30 cellular contexts compared by ENCODE assay signal in genomic region chr2:145677371-145677770, GRCh38.
"Had no signal": no experiment of that assay in that cellular context is flagged by ENCODE, and none has a peak within 500 bp of the region (broad histone marks: within the 10 kb centered on the region; RNA-seq: fewer than 3 reads in every experiment).

No MANE protein-coding gene starts in this region.

- H3K4me1 Mint-ChIP-seq: activated CD4-positive, alpha-beta T cell treated with anti-CD3 and anti-CD28 coated beads, Interleukin-2, amount 10 ng/mL, durations not matched to agents 24 days and 14 days; activated naive CD8-positive, alpha-beta T cell treated with anti-CD3 and anti-CD28 coated beads for 36 hours; activated T-helper 17 cell treated with anti-CD3 and anti-CD28 coated beads, Interleukin-2, amount 50 U/mL, for 72 hours had no signal

- H3K27ac Mint-ChIP-seq: activated CD4-positive, alpha-beta T cell treated with anti-CD3 and anti-CD28 coated beads, Interleukin-2, amount 10 ng/mL, durations not matched to agents 24 days and 14 days; activated CD8-positive, alpha-beta T cell treated with anti-CD3 and anti-CD28 coated beads for 36 hours; activated naive CD8-positive, alpha-beta T cell treated with anti-CD3 and anti-CD28 coated beads for 36 hours; activated T-cell treated with anti-CD3 and anti-CD28 coated beads, Interleukin-2, amount 50 U/mL, for 72 hours; activated T-helper 17 cell treated with anti-CD3 and anti-CD28 coated beads, Interleukin-2, amount 50 U/mL, for 72 hours had no signal

- ATAC-seq: activated CD8-positive, alpha-beta T cell treated with anti-CD3 and anti-CD28 coated beads for 36 hours; activated T-cell treated with anti-CD3 and anti-CD28 coated beads, Interleukin-2, amount 50 U/mL, for 72 hours; activated T-helper 17 cell treated with anti-CD3 and anti-CD28 coated beads, Interleukin-2, amount 50 U/mL, for 72 hours; PC-3 had no signal

- H3K36me3 ChIP-seq: brain microvascular endothelial cell, MG63 had no signal

- H3K27me3 Mint-ChIP-seq: activated CD4-positive, alpha-beta T cell treated with anti-CD3 and anti-CD28 coated beads, Interleukin-2, amount 10 ng/mL, durations not matched to agents 24 days and 14 days; activated CD8-positive, alpha-beta T cell treated with anti-CD3 and anti-CD28 coated beads for 36 hours; activated naive CD8-positive, alpha-beta T cell treated with anti-CD3 and anti-CD28 coated beads for 36 hours; activated T-helper 17 cell treated with anti-CD3 and anti-CD28 coated beads, Interleukin-2, amount 50 U/mL, for 72 hours had no signal

- H3K4me3 ChIP-seq: MG63, SK-N-MC had no signal

- H3K27ac ChIP-seq: brain microvascular endothelial cell, SK-N-MC had no signal

- H3K4me3 Mint-ChIP-seq: activated CD4-positive, alpha-beta T cell treated with anti-CD3 and anti-CD28 coated beads, Interleukin-2, amount 10 ng/mL, durations not matched to agents 24 days and 14 days; activated CD8-positive, alpha-beta T cell treated with anti-CD3 and anti-CD28 coated beads for 36 hours; activated naive CD8-positive, alpha-beta T cell treated with anti-CD3 and anti-CD28 coated beads for 36 hours; activated T-cell treated with anti-CD3 and anti-CD28 coated beads, Interleukin-2, amount 50 U/mL, for 72 hours; activated T-helper 17 cell treated with anti-CD3 and anti-CD28 coated beads, Interleukin-2, amount 50 U/mL, for 72 hours had no signal

- H3K36me3 Mint-ChIP-seq: activated naive CD8-positive, alpha-beta T cell treated with anti-CD3 and anti-CD28 coated beads for 36 hours had no signal

- H3K9me3 ChIP-seq: MG63 had no signal

- H3K27me3 ChIP-seq: brain microvascular endothelial cell, MG63 had no signal

- H3K9me3 Mint-ChIP-seq: activated CD4-positive, alpha-beta T cell treated with anti-CD3 and anti-CD28 coated beads, Interleukin-2, amount 10 ng/mL, durations not matched to agents 24 days and 14 days; activated CD8-positive, alpha-beta T cell treated with anti-CD3 and anti-CD28 coated beads for 36 hours had no signal

- DNase-seq: activated CD4-positive, alpha-beta T cell treated with anti-CD3 and anti-CD28 coated beads, Interleukin-2, amount 10 ng/mL, durations not matched to agents 24 days and 14 days; activated CD4-positive, alpha-beta T cell treated with anti-CD3 and anti-CD28 coated beads, Interleukin-2, amount 50 U/mL, for 4 hours; activated CD8-positive, alpha-beta T cell treated with anti-CD3 and anti-CD28 coated beads for 36 hours; activated effector memory CD4-positive, alpha-beta T cell treated with anti-CD3 and anti-CD28 coated beads, Interleukin-2, amount 50 U/mL, for 16 hours; activated naive CD4-positive, alpha-beta T cell; activated naive CD4-positive, alpha-beta T cell treated with anti-CD3 and anti-CD28 coated beads, Interleukin-2, amount 50 U/mL, for 16 hours; activated naive CD8-positive, alpha-beta T cell treated with anti-CD3 and anti-CD28 coated beads for 36 hours; activated T-cell treated with anti-CD3 and anti-CD28 coated beads, Interleukin-2, amount 50 U/mL, for 1 hour; activated T-cell treated with anti-CD3 and anti-CD28 coated beads, Interleukin-2, amount 50 U/mL, for 72 hours; amniotic stem cell; aorta; brain microvascular endothelial cell; central memory CD4-positive, alpha-beta T cell; Kasumi-1; MG63; MV-4-11; NCI-H1092; NCI-H1436 treated with DMSO at 0.1 percent for 48 hours; NCI-H1694 treated with DMSO at 0.1 percent for 48 hours; NCI-H2029; NCI-H2171 treated with DMSO at 0.1 percent for 48 hours; NCI-H2227 treated with DMSO at 0.1 percent for 48 hours; NCI-H446; NCI-H510A treated with DMSO at 0.1 percent for 48 hours; NCI-H526 treated with DMSO at 0.1 percent for 48 hours; NCI-H82; PC-3; Right ventricle myocardium superior had no signal
